ENCODE assay signal across 13 cellular contexts in genomic region chr2:79882548-79882947, GRCh38.
DNase-seq lines count a peak whose midpoint lies in the region; ATAC-seq and TF ChIP-seq lines count a peak whose summit lies in the region.
"Had no signal": no experiment of that assay in that cellular context is flagged by ENCODE, and none has a peak within 500 bp of the region (broad histone marks: within the 10 kb centered on the region; RNA-seq: fewer than 3 reads in every experiment).

No MANE protein-coding gene starts in this region.

- H3K9me3 Mint-ChIP-seq in glutamatergic neuron (ENCODE audit: unreplicated experiment) (peaks cover 11% of the 10 kb centered on the region), neural progenitor cell (peaks cover 23% of the 10 kb centered on the region)
- H3K9me3 Mint-ChIP-seq in activated T-cell treated with anti-CD3 and anti-CD28 coated beads, Interleukin-2, amount 50 U/mL, for 72 hours = peaks cover 2 to 4% of the 10 kb centered on the region in 2 donors

- no peaks in the 10 kb centered on the region for H3K36me3 ChIP-seq in neural progenitor cell
- H3K36me3 ChIP-seq: BE2C had no signal

- H3K36me3 Mint-ChIP-seq in glutamatergic neuron (ENCODE audit: unreplicated experiment) (peaks cover 7% of the 10 kb centered on the region), neural progenitor cell (peaks cover 22% of the 10 kb centered on the region)
- H3K36me3 Mint-ChIP-seq in activated T-cell treated with anti-CD3 and anti-CD28 coated beads, Interleukin-2, amount 50 U/mL, for 72 hours (ENCODE audit: insufficient read depth in 2 of 2) = peaks cover 0 to 1% of the 10 kb centered on the region in 2 donors
- H3K36me3 Mint-ChIP-seq: CD4-positive, alpha-beta memory T cell had no signal

- no peaks in the 10 kb centered on the region for H3K79me2 ChIP-seq in neural progenitor cell (ENCODE audit: low read depth)

- no peaks in the 10 kb centered on the region for H3K9me3 ChIP-seq in neural progenitor cell (ENCODE audit: low read depth)
- H3K9me3 ChIP-seq: A549, BE2C had no signal

- H3K27ac ChIP-seq in neural progenitor cell = no peak overlapping the region
- H3K27ac ChIP-seq: A549, C4-2B had no signal

- peaks cover 4% of the 10 kb centered on the region for H3K27me3 ChIP-seq in neural progenitor cell
- H3K27me3 ChIP-seq: BE2C had no signal

- H3K4me1 ChIP-seq in neural progenitor cell = peaks cover 6% of the 10 kb centered on the region
- H3K4me1 ChIP-seq: A549, BE2C had no signal

- peak; percentile 46 for DNase-seq in NCI-H69 (lab: John Stamatoyannopoulos, UW)
- DNase-seq in glutamatergic neuron = peak; percentile 82
- peak; percentile 37 for DNase-seq in neural progenitor cell (ENCODE audit: low spot score)
- no peak for DNase-seq in NCI-H1048 (lab: John Stamatoyannopoulos, UW)
- no peak for DNase-seq in germinal center (ENCODE audit: low spot score)
- no peak for DNase-seq in activated T-cell treated with anti-CD3 and anti-CD28 coated beads, Interleukin-2, amount 50 U/mL, for 72 hours
- DNase-seq: BE2C; CD4-positive, alpha-beta memory T cell; DMS79; GDM1; IMR-90 had no signal

- no peak for ATAC-seq in activated T-cell treated with anti-CD3 and anti-CD28 coated beads, Interleukin-2, amount 50 U/mL, for 72 hours (replicated peaks in 1 of 2)
- ATAC-seq: A549 had no signal

- no peaks in the 10 kb centered on the region for H4K20me1 ChIP-seq in neural progenitor cell (ENCODE audit: low read depth)

- H3K4me1 Mint-ChIP-seq in glutamatergic neuron (ENCODE audit: low read depth, unreplicated experiment) (peaks cover 33% of the 10 kb centered on the region), neural progenitor cell (peaks cover 4% of the 10 kb centered on the region)
- H3K4me1 Mint-ChIP-seq in activated T-cell treated with anti-CD3 and anti-CD28 coated beads, Interleukin-2, amount 50 U/mL, for 72 hours (ENCODE audit: low read depth) = no peaks in the 10 kb centered on the region
- H3K4me1 Mint-ChIP-seq: CD4-positive, alpha-beta memory T cell had no signal

- H3K9ac ChIP-seq in neural progenitor cell = no peak overlapping the region

- H3F3A ChIP-seq in neural progenitor cell (ENCODE audit: low read depth) = no peaks in the 10 kb centered on the region

- H3K27me3 Mint-ChIP-seq in glutamatergic neuron (ENCODE audit: unreplicated experiment) (peaks cover 4% of the 10 kb centered on the region), neural progenitor cell (ENCODE audit: insufficient read depth, low read depth) (peaks cover 2% of the 10 kb centered on the region)
- no peaks in the 10 kb centered on the region for H3K27me3 Mint-ChIP-seq in activated T-cell treated with anti-CD3 and anti-CD28 coated beads, Interleukin-2, amount 50 U/mL, for 72 hours (ENCODE audit: low read depth)
- H3K27me3 Mint-ChIP-seq: CD4-positive, alpha-beta memory T cell had no signal

- H3K4me3 Mint-ChIP-seq in glutamatergic neuron (ENCODE audit: unreplicated experiment) = peak overlapping the region; percentile 61
- H3K4me3 Mint-ChIP-seq in neural progenitor cell = no peak overlapping the region
- no peak overlapping the region for H3K4me3 Mint-ChIP-seq in activated T-cell treated with anti-CD3 and anti-CD28 coated beads, Interleukin-2, amount 50 U/mL, for 72 hours
- H3K4me3 Mint-ChIP-seq: CD4-positive, alpha-beta memory T cell had no signal

- no peak overlapping the region for H2AFZ ChIP-seq in neural progenitor cell (replicated peaks)

- H3K27ac Mint-ChIP-seq in glutamatergic neuron (ENCODE audit: unreplicated experiment) = peak overlapping the region; percentile 93
- no peak overlapping the region for H3K27ac Mint-ChIP-seq in neural progenitor cell
- no peak overlapping the region for H3K27ac Mint-ChIP-seq in activated T-cell treated with anti-CD3 and anti-CD28 coated beads, Interleukin-2, amount 50 U/mL, for 72 hours
- H3K27ac Mint-ChIP-seq: CD4-positive, alpha-beta memory T cell had no signal

- H3K4me2 ChIP-seq in neural progenitor cell = no peak overlapping the region
- H3K4me2 ChIP-seq: A549 had no signal

- TF ChIP-seq CTCF in glutamatergic neuron (IDR thresholded peaks at IDR 0.05; ENCODE audit: partially characterized antibody, unreplicated experiment) (no peak), neural progenitor cell (IDR thresholded peaks at IDR 0.05) (no peak)

- H3K4me3 ChIP-seq in neural progenitor cell = no peak overlapping the region
- H3K4me3 ChIP-seq: A549 had no signal

Comparison
In these comparisons a context has a peak if more than half of its experiments do, and no peak if none do; other contexts are left out.
1. DNase-seq: peak in NCI-H69 (single experiment), glutamatergic neuron (single experiment) and neural progenitor cell (single experiment); none in NCI-H1048 (single experiment), germinal center (single experiment) and activated T-cell treated with anti-CD3 and anti-CD28 coated beads, Interleukin-2, amount 50 U/mL, for 72 hours (0 of 2).